Comparison of ENCODE assay signal across 18 cellular contexts in the genomic region with DNA sequence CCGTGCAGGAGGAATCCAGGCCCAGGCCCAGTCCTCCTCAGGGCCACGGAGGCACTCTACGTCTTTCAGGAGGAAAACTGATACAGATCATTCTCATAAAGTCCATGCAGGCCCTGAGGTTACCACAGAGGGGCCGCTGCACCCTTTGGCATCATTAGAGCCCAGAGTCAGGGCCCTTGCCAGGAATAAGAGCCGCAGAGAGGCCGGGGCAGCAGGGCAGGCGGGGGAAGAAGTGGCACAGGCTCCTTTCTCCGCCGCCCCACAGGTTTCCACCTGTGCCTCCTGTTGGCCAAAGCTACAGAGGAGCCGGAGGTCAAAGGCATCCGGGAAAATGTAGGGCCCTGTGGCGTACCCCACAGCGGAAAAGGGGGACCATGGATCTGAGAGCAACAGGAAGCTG.
"Had no signal": no experiment of that assay in that cellular context is flagged by ENCODE, and none has a peak within 500 bp of the region (broad histone marks: within the 10 kb centered on the region; RNA-seq: fewer than 3 reads in every experiment).

No MANE protein-coding gene starts in this region.

- H3K27ac ChIP-seq: foreskin keratinocyte, hepatocyte, neutrophil, right atrium auricular region, sigmoid colon, skin epidermis, upper lobe of left lung, vagina had no signal

- H3K27ac Mint-ChIP-seq: naive thymus-derived CD4-positive, alpha-beta T cell; nephron progenitor cell had no signal

- H3K4me1 Mint-ChIP-seq: naive thymus-derived CD4-positive, alpha-beta T cell had no signal

- DNase-seq: dermis blood vessel endothelial cell; erythroblast; foreskin keratinocyte; kidney glomerular epithelial cell; mesendoderm; naive thymus-derived CD4-positive, alpha-beta T cell; nephron progenitor cell; sigmoid colon; stimulated activated CD4-positive, alpha-beta T cell treated with anti-CD3 and anti-CD28 coated beads, Interleukin-12 subunit alpha, Interleukin-12 subunit beta, amount 100 ng/mL, for 4 hours; stimulated activated CD4-positive, alpha-beta T cell treated with anti-CD3 and anti-CD28 coated beads, Interleukin-2, amount 100 ng/mL, for 48 hours; stimulated activated naive CD4-positive, alpha-beta T cell treated with Interleukin-2 at 50 U/mL for 16 hours had no signal

- H3K36me3 ChIP-seq: neutrophil, right atrium auricular region, sigmoid colon, upper lobe of left lung, vagina had no signal

- H3K9me3 ChIP-seq: neutrophil, right atrium auricular region, sigmoid colon, upper lobe of left lung, vagina had no signal

- H3K27me3 ChIP-seq: foreskin keratinocyte, hepatocyte, neutrophil, right atrium auricular region, upper lobe of left lung, vagina had no signal

- H3K36me3 Mint-ChIP-seq: naive thymus-derived CD4-positive, alpha-beta T cell had no signal

- H3K4me2 ChIP-seq: hepatocyte had no signal

- H3K4me3 Mint-ChIP-seq: naive thymus-derived CD4-positive, alpha-beta T cell; nephron progenitor cell had no signal

- ATAC-seq: foreskin keratinocyte; naive thymus-derived CD4-positive, alpha-beta T cell had no signal

- H3K4me1 ChIP-seq: foreskin keratinocyte, right atrium auricular region, sigmoid colon, upper lobe of left lung, vagina had no signal

- H3K4me3 ChIP-seq: hepatocyte, lung, right atrium auricular region, sigmoid colon, skin epidermis, upper lobe of left lung, vagina had no signal
